Comparison of ENCODE assay signal across 1 cellular context in the genomic region with DNA sequence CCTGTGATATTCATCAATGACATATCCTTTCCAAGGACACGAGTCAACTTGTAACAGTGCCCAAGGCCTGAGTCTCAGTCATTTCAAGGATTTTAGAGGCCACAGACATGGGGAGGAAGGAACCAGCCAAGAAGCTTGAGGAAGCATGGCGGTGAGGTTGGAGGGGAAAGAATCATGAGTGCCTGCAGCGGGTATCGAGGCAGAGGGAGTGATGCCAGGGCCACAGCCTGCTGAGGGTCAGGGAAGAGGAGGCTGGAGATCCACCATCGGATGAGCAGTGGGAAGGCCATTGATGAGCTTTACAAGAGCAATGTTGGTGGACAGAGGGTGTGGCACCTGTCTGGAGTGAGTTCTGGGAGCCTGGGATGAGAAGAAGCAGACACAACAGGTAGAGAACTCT.
TF ChIP-seq lines count a peak whose summit lies in the region.

No MANE protein-coding gene starts in this region.

TF ChIP-seq in WTC11, 78 proteins besides CTCF, POLR2A, EP300 and RAD21 (continued from another document):
- TF ChIP-seq, protein P1, sequence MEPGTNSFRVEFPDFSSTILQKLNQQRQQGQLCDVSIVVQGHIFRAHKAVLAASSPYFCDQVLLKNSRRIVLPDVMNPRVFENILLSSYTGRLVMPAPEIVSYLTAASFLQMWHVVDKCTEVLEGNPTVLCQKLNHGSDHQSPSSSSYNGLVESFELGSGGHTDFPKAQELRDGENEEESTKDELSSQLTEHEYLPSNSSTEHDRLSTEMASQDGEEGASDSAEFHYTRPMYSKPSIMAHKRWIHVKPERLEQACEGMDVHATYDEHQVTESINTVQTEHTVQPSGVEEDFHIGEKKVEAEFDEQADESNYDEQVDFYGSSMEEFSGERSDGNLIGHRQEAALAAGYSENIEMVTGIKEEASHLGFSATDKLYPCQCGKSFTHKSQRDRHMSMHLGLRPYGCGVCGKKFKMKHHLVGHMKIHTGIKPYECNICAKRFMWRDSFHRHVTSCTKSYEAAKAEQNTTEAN (CRISPR knock-in tag; IDR thresholded peaks at IDR 0.05): no peak
